In the genomic region with DNA sequence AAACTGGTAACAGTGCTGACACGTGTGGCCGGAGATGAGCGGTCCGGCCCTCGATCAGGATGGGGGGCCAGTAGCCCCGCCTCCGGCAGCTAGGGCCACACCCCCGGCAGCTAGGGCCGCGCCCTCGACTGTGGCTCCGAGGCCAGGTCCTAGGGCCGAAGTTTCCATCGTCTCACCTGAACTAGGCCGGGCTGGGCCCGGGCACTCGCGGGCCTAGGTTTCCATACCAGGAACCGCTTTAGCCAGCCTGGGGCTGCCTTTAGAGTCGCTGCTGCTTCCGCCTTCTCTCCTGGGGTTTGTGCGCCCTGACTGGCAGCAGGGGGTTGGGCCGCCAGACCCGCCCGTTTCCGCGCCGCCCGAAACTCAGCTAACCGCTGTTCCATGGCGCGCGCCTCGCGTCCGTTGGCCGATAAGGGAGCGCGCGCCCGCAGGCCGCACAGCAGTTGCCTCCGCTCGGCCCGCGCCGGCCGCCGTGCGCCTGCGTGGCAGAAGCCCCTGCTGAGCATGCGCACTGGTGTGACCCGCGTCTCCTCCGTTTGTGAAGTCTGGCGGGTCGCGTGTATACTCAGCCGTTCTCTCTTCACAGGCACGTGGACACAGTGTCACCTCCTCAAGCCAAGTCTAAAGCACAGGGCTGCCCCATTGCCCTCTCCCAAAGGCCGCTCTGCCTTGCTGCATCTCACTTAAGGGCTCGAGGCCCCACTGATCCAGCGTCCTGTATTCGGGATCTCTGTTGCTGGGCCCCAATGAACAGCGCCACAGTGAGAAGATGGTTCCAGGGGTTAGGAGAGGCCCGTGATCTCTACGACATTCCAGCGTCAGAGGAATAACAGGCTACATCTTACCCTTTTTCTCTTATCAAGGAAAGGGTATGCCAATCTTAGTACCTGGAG, we compare ENCODE assay signal across 8 cellular contexts. TPM values are rescaled to one million over a fixed set of nuclear protein-coding genes. Genes with fewer than 3 reads are reported as not detected.
A peak's percentile ranks its signal among the peaks of the same experiment; 100 is the strongest.
DNase-seq lines count a peak whose midpoint lies in the region; ATAC-seq and TF ChIP-seq lines count a peak whose summit lies in the region.

A gene with protein sequence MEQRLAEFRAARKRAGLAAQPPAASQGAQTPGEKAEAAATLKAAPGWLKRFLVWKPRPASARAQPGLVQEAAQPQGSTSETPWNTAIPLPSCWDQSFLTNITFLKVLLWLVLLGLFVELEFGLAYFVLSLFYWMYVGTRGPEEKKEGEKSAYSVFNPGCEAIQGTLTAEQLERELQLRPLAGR (minus strand): TSS at position 480 of the 893 bp plus-strand sequence. CDS start 97 bp downstream, at position 383.

- peak in 30 of 56 donors; percentile 2 to 58 (median 26) for TF ChIP-seq CTCF in dorsolateral prefrontal cortex (IDR thresholded peaks at IDR 0.05 in 54 of 56, conservative IDR thresholded peaks at IDR 0.05 in 2 of 56; ENCODE audit: low read depth in 1 of 56, partially characterized antibody in 56 of 56)
- TF ChIP-seq CTCF in right lobe of liver (IDR thresholded peaks at IDR 0.05), result no peak

- WGBS in right lobe of liver (ENCODE audit: insufficient coverage, low coverage, low lambda C conversion rate, missing lambda C conversion rate), result 3% methylated on average over 12 of the region's 68 CpGs

- POLR2A ChIA-PET in activated CD4-positive, alpha-beta memory T cell treated with anti-CD3 and anti-CD28 coated beads for 36 hours (lab: Charles Lee), result interaction anchor here (0.7 to 1.5 kb wide), 3 partner anchors 27 to 114 kb away, joined by 3 to 5 read pairs (median 4); a partner anchor contains a TSS

- H3K36me3 ChIP-seq in CD4-positive, CD25-positive, alpha-beta regulatory T cell (ENCODE audit: control insufficient read depth, insufficient read depth, low read length), result no peaks in the 10 kb centered on the region
- H3K36me3 ChIP-seq in right lobe of liver, result no peaks in the 10 kb centered on the region

- no peaks in the 10 kb centered on the region for H3K27me3 ChIP-seq in CD4-positive, CD25-positive, alpha-beta regulatory T cell (ENCODE audit: control insufficient read depth, insufficient read depth, low read length)
- H3K27me3 ChIP-seq in dorsolateral prefrontal cortex (no peaks in the 10 kb centered on the region), right lobe of liver (no peaks in the 10 kb centered on the region)

- peak within 1 kb of the TSS; percentile 93 to 98 (median 94) for H3K27ac Mint-ChIP-seq in CD4-positive, CD25-positive, alpha-beta regulatory T cell
- peak within 1 kb of the TSS; percentile 96 for H3K27ac Mint-ChIP-seq in activated CD4-positive, alpha-beta memory T cell treated with anti-CD3 and anti-CD28 coated beads for 36 hours

- peak within 1 kb of the TSS; percentile 91 for H3K27ac ChIP-seq in CD4-positive, CD25-positive, alpha-beta regulatory T cell (ENCODE audit: insufficient read depth, low read length, poor library complexity, severe bottlenecking)
- H3K27ac ChIP-seq in dorsolateral prefrontal cortex (peak within 1 kb of the TSS; percentile 39 to 97 (median 90)), right lobe of liver (peak within 1 kb of the TSS; percentile 82 to 96 (median 89))

- H3K4me3 Mint-ChIP-seq in CD4-positive, CD25-positive, alpha-beta regulatory T cell, result peak within 1 kb of the TSS; percentile 97 to 99 (median 98)
- H3K4me3 Mint-ChIP-seq in activated CD4-positive, alpha-beta memory T cell treated with anti-CD3 and anti-CD28 coated beads for 36 hours, result peak within 1 kb of the TSS; percentile 95

- H3K4me3 ChIP-seq in CD4-positive, CD25-positive, alpha-beta regulatory T cell (ENCODE audit: low read depth, low read length), result peak within 1 kb of the TSS; percentile 90
- H3K4me3 ChIP-seq in dorsolateral prefrontal cortex, result peak within 1 kb of the TSS; percentile 63 to 99 (median 87)
- H3K4me3 ChIP-seq in right lobe of liver, result peak within 1 kb of the TSS; percentile 60 to 69 (median 66)

- H3K4me1 Mint-ChIP-seq in CD4-positive, CD25-positive, alpha-beta regulatory T cell, result peaks cover 33 to 59% (median 42%) of the 10 kb centered on the region in 4 donors
- peaks cover 56% of the 10 kb centered on the region for H3K4me1 Mint-ChIP-seq in activated CD4-positive, alpha-beta memory T cell treated with anti-CD3 and anti-CD28 coated beads for 36 hours (ENCODE audit: low read depth)

- TF ChIP-seq POLR2A in right lobe of liver (IDR thresholded peaks at IDR 0.05), result peak; percentile 90

- peak; percentile 85 to 98 (median 93) for DNase-seq in CD4-positive, CD25-positive, alpha-beta regulatory T cell
- DNase-seq in NCI-H82 treated with DMSO at 0.1 percent for 48 hours (lab: John Stamatoyannopoulos, UW; ENCODE audit: unreplicated experiment) (peak; percentile 79), dorsolateral prefrontal cortex (peak; percentile 80 to 95 (median 84)), right lobe of liver (peak; percentile 93)
- DNase-seq in activated CD4-positive, alpha-beta memory T cell treated with anti-CD3 and anti-CD28 coated beads for 36 hours, result peak; percentile 95
- peak; percentile 93 for DNase-seq in stimulated activated CD4-positive, alpha-beta T cell treated with anti-CD3 and anti-CD28 coated beads, Interleukin-4, amount 100 ng/mL, for 24 hours

- peaks cover 44% of the 10 kb centered on the region for H3K4me1 ChIP-seq in CD4-positive, CD25-positive, alpha-beta regulatory T cell (ENCODE audit: control insufficient read depth, insufficient read depth, low read length, poor library complexity, severe bottlenecking)
- peaks cover 0 to 7% (median 3%) of the 10 kb centered on the region in 4 donors for H3K4me1 ChIP-seq in right lobe of liver

- CTCF ChIA-PET in activated CD4-positive, alpha-beta memory T cell treated with anti-CD3 and anti-CD28 coated beads for 36 hours (lab: Charles Lee), result interaction anchor here (0.8 to 1.7 kb wide), 5 partner anchors 9 to 243 kb away, joined by 3 to 6 read pairs (median 4); no protein-coding TSS in a partner anchor

- peak; percentile 90 to 91 for ATAC-seq in CD4-positive, CD25-positive, alpha-beta regulatory T cell (ENCODE audit: low read depth in 2 of 2)
- ATAC-seq in GM19438 (IDR thresholded peaks at IDR 0.05; ENCODE audit: low read depth, unreplicated experiment), result peak; percentile 93
- peak; percentile 92 for ATAC-seq in HG03571 (IDR thresholded peaks at IDR 0.05; ENCODE audit: unreplicated experiment)
- ATAC-seq in right lobe of liver, result peak; percentile 96 to 98 (median 96)

- H3K36me3 Mint-ChIP-seq in CD4-positive, CD25-positive, alpha-beta regulatory T cell, result no peaks in the 10 kb centered on the region
- H3K36me3 Mint-ChIP-seq in activated CD4-positive, alpha-beta memory T cell treated with anti-CD3 and anti-CD28 coated beads for 36 hours, result peaks cover 4% of the 10 kb centered on the region

- H3K9me3 Mint-ChIP-seq in CD4-positive, CD25-positive, alpha-beta regulatory T cell, result no peaks in the 10 kb centered on the region
- no peaks in the 10 kb centered on the region for H3K9me3 Mint-ChIP-seq in activated CD4-positive, alpha-beta memory T cell treated with anti-CD3 and anti-CD28 coated beads for 36 hours

- no peaks in the 10 kb centered on the region for H3K27me3 Mint-ChIP-seq in CD4-positive, CD25-positive, alpha-beta regulatory T cell
- no peaks in the 10 kb centered on the region for H3K27me3 Mint-ChIP-seq in activated CD4-positive, alpha-beta memory T cell treated with anti-CD3 and anti-CD28 coated beads for 36 hours

- intact Hi-C loops in activated CD4-positive, alpha-beta memory T cell treated with anti-CD3 and anti-CD28 coated beads for 36 hours (cut with micrococcal nuclease), result loop anchor here (1.0 to 10.0 kb wide), 7 partner anchors 29 to 1958 kb away; a partner anchor contains a TSS
- intact Hi-C loops in dorsolateral prefrontal cortex (cut with DNase I) (no loop called here), right lobe of liver (cut with DNase I) (no loop called here)

- no peaks in the 10 kb centered on the region for H3K9me3 ChIP-seq in CD4-positive, CD25-positive, alpha-beta regulatory T cell (ENCODE audit: control insufficient read depth in 2 of 2, low read length in 2 of 2)
- no peaks in the 10 kb centered on the region for H3K9me3 ChIP-seq in right lobe of liver

RNA-seq across cellular contexts. Expression of the gene that starts here (rescaled TPM):
- 20.6 TPM for total RNA-seq in CD4-positive, CD25-positive, alpha-beta regulatory T cell
- 10 to 100 TPM; 23.0 to 33.6 (median 24.9) TPM for polyA plus RNA-seq in CD4-positive, CD25-positive, alpha-beta regulatory T cell
- 10 to 100 TPM; 12.3 to 12.9 TPM for total RNA-seq in activated CD4-positive, alpha-beta memory T cell treated with anti-CD3 and anti-CD28 coated beads for 36 hours
- total RNA-seq in dorsolateral prefrontal cortex (10 to 100 TPM in 115 of 120 experiments, 1 to 10 TPM in 5; 8.1 to 18.3 (median 14.4) TPM), right lobe of liver (1 to 10 TPM; 4.3 to 9.3 (median 7.0) TPM)

Comparison
In these comparisons a context has a peak if more than half of its experiments do, and no peak if none do; other contexts are left out.
1. Peak in every context shown above with its lines: DNase-seq, ATAC-seq, H3K4me3 ChIP-seq and H3K27ac ChIP-seq.
2. CTCF ChIP-seq: peak in dorsolateral prefrontal cortex (30 of 56); none in right lobe of liver (0 of 4).